ENCODE assay signal across 8 cellular contexts in genomic region chr18:3151379-3152264, GRCh38.
DNase-seq lines count a peak whose midpoint lies in the region; ATAC-seq, FAIRE-seq and TF ChIP-seq lines count a peak whose summit lies in the region.

No MANE protein-coding gene starts in this region.

- H3K4me3 ChIP-seq in ascending aorta (no peak overlapping the region), keratinocyte (ENCODE audit: control insufficient read depth in 2 of 3, extremely low read depth in 1 of 3, insufficient read depth in 2 of 3, low read depth in 1 of 3, low read length in 3 of 3) (no peak overlapping the region), upper lobe of right lung (no peak overlapping the region)

- dilution Hi-C loops in keratinocyte (cut with MboI; ENCODE audit: extremely low pct_ligation_motif_present, low sequenced_read_pairs) = no loop called here

- H3K9me3 ChIP-seq in ascending aorta (no peaks in the 10 kb centered on the region), keratinocyte (ENCODE audit: control insufficient read depth, low read depth, low read length) (no peaks in the 10 kb centered on the region), upper lobe of right lung (no peaks in the 10 kb centered on the region)

- intact Hi-C loops in ascending aorta (cut with DNase I) (loop anchor here (5.0 kb wide), 1 partner anchor 219 kb away; no protein-coding TSS in a partner anchor), upper lobe of right lung (cut with DNase I) (loop anchor here (10.0 kb wide), 1 partner anchor 93 kb away; the partner anchor contains the start of gene MYL12A)

- H3K27ac ChIP-seq in ascending aorta (no peak overlapping the region), keratinocyte (ENCODE audit: control insufficient read depth, insufficient read depth, low read length) (no peak overlapping the region), upper lobe of right lung (no peak overlapping the region)

- TF ChIP-seq CTCF in ascending aorta (IDR thresholded peaks at IDR 0.05) (peak; percentile 21 to 84 (median 80)), keratinocyte (optimal IDR thresholded peaks at IDR 0.05 in 1 of 3, IDR thresholded peaks at IDR 0.05 in 1 of 3, conservative IDR thresholded peaks at IDR 0.05 in 1 of 3; ENCODE audit: extremely low read depth in 1 of 3, insufficient read depth in 2 of 3, low read length in 3 of 3) (peak in 2 of 3 experiments; percentile 59 to 64), upper lobe of right lung (IDR thresholded peaks at IDR 0.05) (peak; percentile 81)

- H3K79me2 ChIP-seq in keratinocyte (ENCODE audit: control insufficient read depth, insufficient read depth, low read length) = no peaks in the 10 kb centered on the region

- H4K20me1 ChIP-seq in keratinocyte (ENCODE audit: control insufficient read depth, extremely low read depth, insufficient read depth, low read length) = no peaks in the 10 kb centered on the region

- H3K4me1 Mint-ChIP-seq in activated T-cell treated with anti-CD3 and anti-CD28 coated beads, Interleukin-2, amount 50 U/mL, for 4 hours (ENCODE audit: low read depth) = peaks cover 2% of the 10 kb centered on the region

- no peaks in the 10 kb centered on the region for H3K9me3 Mint-ChIP-seq in activated T-cell treated with anti-CD3 and anti-CD28 coated beads, Interleukin-2, amount 50 U/mL, for 4 hours

- H3K4me1 ChIP-seq in ascending aorta = peaks cover 3 to 11% of the 10 kb centered on the region in 2 donors
- H3K4me1 ChIP-seq in keratinocyte (ENCODE audit: control insufficient read depth, extremely low read depth, insufficient read depth, low read length) = no peaks in the 10 kb centered on the region
- H3K4me1 ChIP-seq in upper lobe of right lung = peaks cover 11% of the 10 kb centered on the region

- H3K9me1 ChIP-seq in keratinocyte (ENCODE audit: control insufficient read depth, extremely low read depth, insufficient read depth, low read length) = no peaks in the 10 kb centered on the region

- H3K27me3 Mint-ChIP-seq in activated T-cell treated with anti-CD3 and anti-CD28 coated beads, Interleukin-2, amount 50 U/mL, for 4 hours (ENCODE audit: low read depth) = no peaks in the 10 kb centered on the region

- H3K4me3 Mint-ChIP-seq in activated T-cell treated with anti-CD3 and anti-CD28 coated beads, Interleukin-2, amount 50 U/mL, for 4 hours = no peak overlapping the region

- H3K36me3 Mint-ChIP-seq in activated T-cell treated with anti-CD3 and anti-CD28 coated beads, Interleukin-2, amount 50 U/mL, for 4 hours (ENCODE audit: insufficient read depth) = peaks cover 1% of the 10 kb centered on the region

- H3K4me2 ChIP-seq in keratinocyte (ENCODE audit: control insufficient read depth, extremely low read depth, insufficient read depth, low read depth, low read length) = no peak overlapping the region

- H3K27me3 ChIP-seq in ascending aorta (no peaks in the 10 kb centered on the region), keratinocyte (ENCODE audit: control insufficient read depth, extremely low read depth, insufficient read depth, low read length) (no peaks in the 10 kb centered on the region), upper lobe of right lung (no peaks in the 10 kb centered on the region)

- H3K9ac ChIP-seq in keratinocyte (ENCODE audit: control insufficient read depth, extremely low read depth, insufficient read depth, low read length) = no peak overlapping the region

- peak; percentile 21 for DNase-seq in activated T-cell treated with anti-CD3 and anti-CD28 coated beads, Interleukin-2, amount 50 U/mL, for 1 hour
- no peak for DNase-seq in activated T-cell treated with anti-CD3 and anti-CD28 coated beads, Interleukin-2, amount 50 U/mL, for 4 hours
- DNase-seq in NCI-H1417 (lab: John Stamatoyannopoulos, UW) = peak; percentile 24 to 73 (median 26)
- DNase-seq in ascending aorta (ENCODE audit: low spot score in 2 of 2) = no peak
- DNase-seq in keratinocyte (ENCODE audit: low read depth, low spot score) = no peak
- DNase-seq in upper lobe of right lung = no peak
- no peak for DNase-seq in stimulated activated CD4-positive, alpha-beta T cell treated with anti-CD3 and anti-CD28 coated beads, Interleukin-2, amount 100 ng/mL, for 24 hours

- H3K36me3 ChIP-seq in ascending aorta (no peaks in the 10 kb centered on the region), keratinocyte (ENCODE audit: control insufficient read depth in 2 of 2, extremely low read depth in 1 of 2, insufficient read depth in 2 of 2, low read length in 2 of 2) (no peaks in the 10 kb centered on the region), upper lobe of right lung (no peaks in the 10 kb centered on the region)

- H2AFZ ChIP-seq in keratinocyte (ENCODE audit: control insufficient read depth, low read length) = no peak overlapping the region

- ATAC-seq in activated T-cell treated with anti-CD3 and anti-CD28 coated beads, Interleukin-2, amount 50 U/mL, for 4 hours = no peak
- ATAC-seq in upper lobe of right lung = peak; percentile 56
- no peak for ATAC-seq in GM21360 (IDR thresholded peaks at IDR 0.05; ENCODE audit: unreplicated experiment)

- no peak for FAIRE-seq in keratinocyte (lab: Jason Lieb, UNC)

Comparison
In these comparisons a context has a peak if more than half of its experiments do, and no peak if none do; other contexts are left out.
1. DNase-seq: peak in activated T-cell treated with anti-CD3 and anti-CD28 coated beads, Interleukin-2, amount 50 U/mL, for 1 hour (single experiment) and NCI-H1417 (3 of 3); none in activated T-cell treated with anti-CD3 and anti-CD28 coated beads, Interleukin-2, amount 50 U/mL, for 4 hours (single experiment), ascending aorta (0 of 2), keratinocyte (single experiment), upper lobe of right lung (single experiment) and stimulated activated CD4-positive, alpha-beta T cell treated with anti-CD3 and anti-CD28 coated beads, Interleukin-2, amount 100 ng/mL, for 24 hours (0 of 2).
2. Peak in every context shown above with its lines, with median percentiles within 50 percentile points of each other: CTCF ChIP-seq.